In genomic region chr1:94621392-94621791, GRCh38 we compare ENCODE assay signal across 11 cellular contexts.
DNase-seq lines count a peak whose midpoint lies in the region; ATAC-seq, FAIRE-seq and TF ChIP-seq lines count a peak whose summit lies in the region.
"Had no signal": no experiment of that assay in that cellular context is flagged by ENCODE, and none has a peak within 500 bp of the region (broad histone marks: within the 10 kb centered on the region; RNA-seq: fewer than 3 reads in every experiment).

No MANE protein-coding gene starts in this region.

- H3K4me1 ChIP-seq in small intestine (ENCODE audit: control insufficient read depth in 2 of 2, insufficient read depth in 1 of 2, low read depth in 1 of 2, low read length in 1 of 2): peaks cover 5 to 6% of the 10 kb centered on the region in 2 donors
- H3K4me1 ChIP-seq: right lobe of liver had no signal

- H3K27me3 ChIP-seq in small intestine (ENCODE audit: control insufficient read depth in 2 of 2, insufficient read depth in 2 of 2, low read length in 2 of 2): no peaks in the 10 kb centered on the region
- H3K27me3 ChIP-seq: right lobe of liver had no signal

- 2 to 47% (median 21%) methylated on average over 3 of the region's 3 CpGs for WGBS in small intestine, 3 donors

- ATAC-seq in GM18517 (IDR thresholded peaks at IDR 0.05; ENCODE audit: unreplicated experiment): no peak
- ATAC-seq: right lobe of liver had no signal

- no peaks in the 10 kb centered on the region for H3K9me3 ChIP-seq in small intestine (ENCODE audit: control insufficient read depth, low read depth)
- H3K9me3 ChIP-seq: right lobe of liver had no signal

- peak; percentile 89 for FAIRE-seq in RCC 7860 (lab: Jason Lieb, UNC)
- FAIRE-seq in small intestine (lab: Jason Lieb, UNC): no peak

- no peaks in the 10 kb centered on the region for H3K36me3 ChIP-seq in small intestine (ENCODE audit: control insufficient read depth in 2 of 2, insufficient read depth in 2 of 2, low read length in 2 of 2)
- H3K36me3 ChIP-seq: right lobe of liver had no signal

- TF ChIP-seq CTCF in fibroblast of mammary gland (conservative IDR thresholded peaks at IDR 0.05; ENCODE audit: control insufficient read depth, insufficient read depth, low read depth, low read length): no peak

- DNase-seq in NCI-H2171 treated with DMSO at 0.1 percent for 48 hours (lab: John Stamatoyannopoulos, UW) (peak; percentile 12), NCI-H2171 (lab: John Stamatoyannopoulos, UW) (no peak), RCC 7860 (ENCODE audit: low spot score) (peak; percentile 90), fibroblast of mammary gland (ENCODE audit: low read depth) (peak; percentile 48), small intestine (peak; percentile 75), activated gamma-delta T cell (lab: John Stamatoyannopoulos, UW) (no peak), cerebellum (ENCODE audit: low spot score) (no peak)
- DNase-seq: ACHN, DMS79 had no signal

- peak overlapping the region in 1 of 2 donors; percentile 30 for H3K27ac ChIP-seq in small intestine (ENCODE audit: low read depth in 1 of 2, low read length in 1 of 2)
- H3K27ac ChIP-seq: right lobe of liver had no signal

- H3K4me3 ChIP-seq in fibroblast of mammary gland (ENCODE audit: control insufficient read depth, low read depth, low read length) (no peak overlapping the region), small intestine (ENCODE audit: low read depth in 1 of 2, low read length in 2 of 2) (no peak overlapping the region)
- H3K4me3 ChIP-seq: right lobe of liver had no signal

Comparison
In these comparisons a context has a peak if more than half of its experiments do, and no peak if none do; other contexts are left out.
1. DNase-seq: peak in NCI-H2171 treated with DMSO at 0.1 percent for 48 hours (single experiment), RCC 7860 (single experiment), fibroblast of mammary gland (single experiment) and small intestine (single experiment); none in NCI-H2171 (single experiment), activated gamma-delta T cell (single experiment) and cerebellum (single experiment).